In genomic region chr1:4778056-4778455, GRCh38 we compare ENCODE assay signal across 11 cellular contexts.
DNase-seq lines count a peak whose midpoint lies in the region; FAIRE-seq lines count a peak whose summit lies in the region.
"Had no signal": no experiment of that assay in that cellular context is flagged by ENCODE, and none has a peak within 500 bp of the region (broad histone marks: within the 10 kb centered on the region; RNA-seq: fewer than 3 reads in every experiment).

No MANE protein-coding gene starts in this region.

- in situ Hi-C loops in SK-MEL-5 (cut with HindIII; ENCODE audit: low pct_unique_long_range_greater_than_20kb, low sequenced_read_pairs): no loop called here

- DNase-seq in NCI-H345 (lab: John Stamatoyannopoulos, UW) (peak; percentile 28), NCI-H345 treated with DMSO at 0.1 percent for 48 hours (lab: John Stamatoyannopoulos, UW; ENCODE audit: unreplicated experiment) (no peak), SK-MEL-5 (ENCODE audit: low read depth, low spot score) (peak; percentile 40), hippocampal formation (lab: John Stamatoyannopoulos, UW) (peak; percentile 24 to 46), superior temporal gyrus (ENCODE audit: extremely low spot score) (peak; percentile 81), GM19239 (ENCODE audit: insufficient read length, low spot score) (no peak), NCI-H187 (lab: John Stamatoyannopoulos, UW) (no peak)
- no peak for DNase-seq in activated CD4-positive, alpha-beta T cell treated with anti-CD3 and anti-CD28 coated beads, Interleukin-2, amount 50 U/mL, for 4 hours
- DNase-seq: activated CD4-positive, CD25-positive, alpha-beta regulatory T cell treated with anti-CD3 and anti-CD28 coated beads, Interleukin-2, amount 50 U/mL, for 72 hours; NCI-H2107; upper lobe of left lung had no signal

- no peak for FAIRE-seq in GM19239 (lab: Jason Lieb, UNC)

Comparison
In these comparisons a context has a peak if more than half of its experiments do, and no peak if none do; other contexts are left out.
1. DNase-seq: peak in NCI-H345 (single experiment), SK-MEL-5 (single experiment), hippocampal formation (2 of 2) and superior temporal gyrus (single experiment); none in NCI-H345 treated with DMSO at 0.1 percent for 48 hours (single experiment), GM19239 (single experiment), activated CD4-positive, alpha-beta T cell treated with anti-CD3 and anti-CD28 coated beads, Interleukin-2, amount 50 U/mL, for 4 hours (0 of 2) and NCI-H187 (0 of 2).